Comparison of ENCODE assay signal across 27 cellular contexts in genomic region chr4:71181332-71181731, GRCh38.
"Had no signal": no experiment of that assay in that cellular context is flagged by ENCODE, and none has a peak within 500 bp of the region (broad histone marks: within the 10 kb centered on the region; RNA-seq: fewer than 3 reads in every experiment).

No MANE protein-coding gene starts in this region.

- H3K27ac ChIP-seq: stomach, suprapubic skin, testis, thoracic aorta, thyroid gland, tibial artery, tibial nerve, transverse colon, upper lobe of left lung, upper lobe of right lung, uterus, vagina had no signal

- H3K9me3 ChIP-seq: stomach, suprapubic skin, testis, thoracic aorta, thyroid gland, tibial artery, tibial nerve, transverse colon, upper lobe of left lung, upper lobe of right lung, uterus, vagina had no signal

- H3K4me1 ChIP-seq: testis, thyroid gland, uterus, vagina had no signal

- H3K4me3 ChIP-seq: stomach, suprapubic skin, testis, thoracic aorta, thyroid gland, tibial artery, tibial nerve, transverse colon, upper lobe of left lung, upper lobe of right lung, uterus, vagina had no signal

- FAIRE-seq: urothelium cell line had no signal

- DNase-seq: stimulated activated CD4-positive, alpha-beta T cell treated with anti-CD3 and anti-CD28 coated beads, Interleukin-2, amount 100 ng/mL, for 48 hours; stimulated activated CD4-positive, alpha-beta T cell treated with anti-CD3 and anti-CD28 coated beads, Interleukin-4, amount 100 ng/mL, for 1 hour; stimulated activated CD4-positive, alpha-beta T cell treated with anti-CD3 and anti-CD28 coated beads, Interleukin-4, amount 100 ng/mL, for 24 hours; stimulated activated CD4-positive, alpha-beta T cell treated with anti-CD3 and anti-CD28 coated beads, Interleukin-4, amount 100 ng/mL, for 4 hours; stimulated activated CD8-positive, alpha-beta memory T cell treated with anti-CD3 and anti-CD28 coated beads, Interleukin-4, amount 100 ng/mL, for 48 hours; stimulated activated naive B cell treated with anti-CD40 and anti-IgM and Interleukin-4, amounts not matched to agents 10 μg/mL and 1 μg/mL and 100 μg/mL, for 72 hours; stimulated activated naive CD4-positive, alpha-beta T cell; stimulated activated naive CD4-positive, alpha-beta T cell treated with Interleukin-2 at 50 U/mL for 16 hours; stimulated activated naive CD8-positive, alpha-beta T cell treated with anti-CD3 and anti-CD28 coated beads, Interleukin-15, amount 100 ng/mL, for 72 hours; stimulated activated naive CD8-positive, alpha-beta T cell treated with anti-CD3 and anti-CD28 coated beads, Interleukin-15, Interleukin-2, amounts not matched to agents 100 U/mL and 50 U/mL, for 24 hours; stomach; substantia nigra; testis; thyroid gland; tibial artery; transverse colon; trophoblast cell; upper lobe of left lung; upper lobe of right lung; uterus had no signal

- ATAC-seq: stimulated activated effector memory CD8-positive, alpha-beta T cell treated with anti-CD3 and anti-CD28 coated beads, Interleukin-12 subunit alpha, Interleukin-12 subunit beta, amount 100 ng/mL, for 72 hours; stimulated activated memory B cell treated with anti-CD40 and anti-IgM and Interleukin-4, amounts not matched to agents 10 μg/mL and 1 μg/mL and 100 μg/mL, for 72 hours; stimulated activated naive B cell treated with anti-CD40 and anti-IgM and Interleukin-4, amounts not matched to agents 10 μg/mL and 1 μg/mL and 100 μg/mL, for 72 hours; stimulated activated naive CD8-positive, alpha-beta T cell treated with anti-CD3 and anti-CD28 coated beads, Interleukin-15, amount 100 ng/mL, for 72 hours; stimulated activated naive CD8-positive, alpha-beta T cell treated with anti-CD3 and anti-CD28 coated beads, Interleukin-15, Interleukin-2, amounts not matched to agents 100 U/mL and 50 U/mL, for 24 hours; upper lobe of right lung had no signal

- H3K27me3 ChIP-seq: testis, thyroid gland, tibial artery, tibial nerve, transverse colon, upper lobe of right lung, uterus, vagina had no signal

- H3K36me3 ChIP-seq: stomach, suprapubic skin, thoracic aorta, thyroid gland, tibial artery, tibial nerve, transverse colon, upper lobe of left lung, upper lobe of right lung, uterus, vagina had no signal
